ENCODE assay signal across 18 cellular contexts in genomic region chr10:97298223-97298571, GRCh38. TPM values are rescaled to one million over a fixed set of nuclear protein-coding genes. Genes with fewer than 3 reads are reported as not detected.
DNase-seq lines count a peak whose midpoint lies in the region; ATAC-seq, FAIRE-seq and TF ChIP-seq lines count a peak whose summit lies in the region.
"Had no signal": no experiment of that assay in that cellular context is flagged by ENCODE, and none has a peak within 500 bp of the region (broad histone marks: within the 10 kb centered on the region; RNA-seq: fewer than 3 reads in every experiment).

No MANE protein-coding gene starts in this region.

- intact Hi-C loops in HepG2 (cut with micrococcal nuclease; ENCODE audit: unreplicated experiment): no loop called here

- H3K4me2 ChIP-seq in A549 (peak overlapping the region; percentile 55), Loucy (ENCODE audit: low read depth, low read length, poor library complexity, severe bottlenecking) (no peak overlapping the region), HepG2 (ENCODE audit: low read depth, low read length) (peak overlapping the region; percentile 70), neural progenitor cell (no peak overlapping the region), trophoblast cell (ENCODE audit: low read length) (no peak overlapping the region)

- H3K14ac ChIP-seq in trophoblast cell (ENCODE audit: low read length): no peak overlapping the region

- no peaks in the 10 kb centered on the region for H3K79me1 ChIP-seq in trophoblast cell (ENCODE audit: low read length)

- no peaks in the 10 kb centered on the region for H3K36me3 Mint-ChIP-seq in neural progenitor cell
- H3K36me3 Mint-ChIP-seq in activated CD4-positive, alpha-beta T cell treated with anti-CD3 and anti-CD28 coated beads, Interleukin-2, amount 10 ng/mL, durations not matched to agents 7 days and 5 days (ENCODE audit: low read depth): no peaks in the 10 kb centered on the region

- TF ChIP-seq RAD21 in A549 (conservative IDR thresholded peaks at IDR 0.05 in 1 of 2, IDR thresholded peaks at IDR 0.05 in 1 of 2): no peak
- TF ChIP-seq RAD21 in HepG2 (CRISPR knock-in tag; IDR thresholded peaks at IDR 0.05): no peak

- H3K4me1 ChIP-seq in A549 (peaks cover 15% of the 10 kb centered on the region), Loucy (ENCODE audit: insufficient read depth, low read length, poor library complexity, severe bottlenecking) (no peaks in the 10 kb centered on the region), HepG2 (ENCODE audit: insufficient read depth, low read length) (peaks cover 52% of the 10 kb centered on the region), neural progenitor cell (no peaks in the 10 kb centered on the region), trophoblast cell (ENCODE audit: control insufficient read depth in 1 of 2, insufficient read depth in 2 of 2, low read length in 2 of 2) (no peaks in the 10 kb centered on the region)
- H3K4me1 ChIP-seq: Peyer's patch had no signal

- no peak overlapping the region for H2BK120ac ChIP-seq in trophoblast cell (ENCODE audit: insufficient read depth, low read length, poor library complexity)

- H3K36me3 ChIP-seq in Loucy (ENCODE audit: insufficient read depth, low read length) (no peaks in the 10 kb centered on the region), HepG2 (replicated peaks in 1 of 2; ENCODE audit: control insufficient read depth in 1 of 2, insufficient read depth in 2 of 2, low read length in 2 of 2) (no peaks in the 10 kb centered on the region), neural progenitor cell (no peaks in the 10 kb centered on the region), trophoblast cell (ENCODE audit: control insufficient read depth in 1 of 2, insufficient read depth in 2 of 2, low read length in 2 of 2) (no peaks in the 10 kb centered on the region)
- H3K36me3 ChIP-seq: Peyer's patch had no signal

- no TSS peak for BruUV-seq in HepG2 (replicated peaks; lab: Mats Ljungman, UMichigan)

- H3K79me2 ChIP-seq in Loucy (ENCODE audit: insufficient read depth, low read length) (no peaks in the 10 kb centered on the region), HepG2 (ENCODE audit: insufficient read depth, low read length) (no peaks in the 10 kb centered on the region), neural progenitor cell (ENCODE audit: low read depth) (no peaks in the 10 kb centered on the region), trophoblast cell (ENCODE audit: control insufficient read depth, insufficient read depth, low read length, poor library complexity) (no peaks in the 10 kb centered on the region)

- peaks cover 6% of the 10 kb centered on the region for H3K27me3 Mint-ChIP-seq in neural progenitor cell (ENCODE audit: insufficient read depth, low read depth)
- no peaks in the 10 kb centered on the region for H3K27me3 Mint-ChIP-seq in activated CD4-positive, alpha-beta T cell treated with anti-CD3 and anti-CD28 coated beads, Interleukin-2, amount 10 ng/mL, durations not matched to agents 7 days and 5 days

- TF ChIP-seq EP300 in A549 (IDR thresholded peaks at IDR 0.05) (no peak), HepG2 (IDR thresholded peaks at IDR 0.05; ENCODE audit: low read depth in 2 of 2, low read length in 2 of 2) (no peak), HepG2 (CRISPR knock-in tag; IDR thresholded peaks at IDR 0.05; ENCODE audit: borderline replicate concordance) (no peak)

- no peak for DNase-seq in A549 (ENCODE audit: low read depth in 1 of 2, low spot score in 1 of 2)
- DNase-seq in HepG2 (ENCODE audit: low spot score): no peak
- no peak for DNase-seq in neural progenitor cell (ENCODE audit: low spot score)
- DNase-seq in activated CD4-positive, alpha-beta T cell treated with anti-CD3 and anti-CD28 coated beads, Interleukin-2, amount 10 ng/mL, durations not matched to agents 7 days and 5 days: no peak
- DNase-seq in AG08396 (ENCODE audit: low spot score): no peak
- no peak for DNase-seq in trophoblast cell
- DNase-seq: 8988T, C1 segment of cervical spinal cord, NCI-H1436 treated with DMSO at 0.1 percent for 48 hours, NCI-H2029 treated with DMSO at 0.1 percent for 48 hours, NCI-H2171 treated with DMSO at 0.1 percent for 48 hours, NCI-H748 treated with DMSO at 0.1 percent for 48 hours, Peyer's patch had no signal

- no peak overlapping the region for H3K4ac ChIP-seq in trophoblast cell (ENCODE audit: low read depth, low read length)

- H2AFZ ChIP-seq in Loucy (ENCODE audit: low read length) (peak overlapping the region; percentile 55; the same call in 1 of the 2 replicates), HepG2 (ENCODE audit: low read length) (peak overlapping the region; percentile 42), neural progenitor cell (replicated peaks) (peak overlapping the region; percentile 50), trophoblast cell (ENCODE audit: insufficient read depth, low read length, poor library complexity) (no peak overlapping the region)

- H3K27ac ChIP-seq in A549 (peak overlapping the region; percentile 38 to 63; a peak in 4 of 6 replicates), HepG2 (ENCODE audit: extremely low read length, insufficient read depth, low read length) (no peak overlapping the region), neural progenitor cell (no peak overlapping the region), trophoblast cell (ENCODE audit: low read depth, low read length) (no peak overlapping the region)
- H3K27ac ChIP-seq: Peyer's patch had no signal

- H2BK12ac ChIP-seq in trophoblast cell (ENCODE audit: low read length): no peak overlapping the region

- no peak overlapping the region for H2AK5ac ChIP-seq in trophoblast cell (ENCODE audit: low read length)

- FAIRE-seq in A549 (lab: Jason Lieb, UNC): no peak
- no peak for FAIRE-seq in HepG2 (lab: Jason Lieb, UNC)
- FAIRE-seq: GM12892, H54 had no signal

- no peaks in the 10 kb centered on the region for H4K20me1 ChIP-seq in Loucy (ENCODE audit: insufficient read depth, low read length, poor library complexity, severe bottlenecking)
- H4K20me1 ChIP-seq in HepG2 (ENCODE audit: insufficient read depth, low read length): no peaks in the 10 kb centered on the region
- no peaks in the 10 kb centered on the region for H4K20me1 ChIP-seq in neural progenitor cell (ENCODE audit: low read depth)

- no peak overlapping the region for H3K27ac Mint-ChIP-seq in neural progenitor cell
- no peak overlapping the region for H3K27ac Mint-ChIP-seq in activated CD4-positive, alpha-beta T cell treated with anti-CD3 and anti-CD28 coated beads, Interleukin-2, amount 10 ng/mL, durations not matched to agents 7 days and 5 days

- POLR2A ChIA-PET in A549 (lab: Yijun Ruan, JAX) (no interaction called here), HepG2 (lab: Yijun Ruan, JAX) (no interaction called here)
- POLR2A ChIA-PET in activated CD4-positive, alpha-beta T cell treated with anti-CD3 and anti-CD28 coated beads, Interleukin-2, amount 10 ng/mL, durations not matched to agents 7 days and 5 days (lab: Charles Lee): no interaction called here

- WGBS in A549 (ENCODE audit: missing lambda C conversion rate): 69% methylated on average over 3 of the region's 3 CpGs
- WGBS in HepG2 (ENCODE audit: low lambda C conversion rate): 15% methylated on average over 3 of the region's 3 CpGs
- no CpG with 5 or more reads among the region's 3 CpGs for WGBS in trophoblast cell (ENCODE audit: extremely low coverage, insufficient coverage, insufficient read length)

- H3K9me2 ChIP-seq in Loucy (replicated peaks; ENCODE audit: low read depth, low read length): no peaks in the 10 kb centered on the region

- H3K4me3 Mint-ChIP-seq in neural progenitor cell: no peak overlapping the region
- H3K4me3 Mint-ChIP-seq in activated CD4-positive, alpha-beta T cell treated with anti-CD3 and anti-CD28 coated beads, Interleukin-2, amount 10 ng/mL, durations not matched to agents 7 days and 5 days: no peak overlapping the region

- H3F3A ChIP-seq in Loucy (ENCODE audit: low read depth) (no peaks in the 10 kb centered on the region), neural progenitor cell (ENCODE audit: low read depth) (no peaks in the 10 kb centered on the region)

- no peak overlapping the region for H4K8ac ChIP-seq in trophoblast cell (ENCODE audit: low read depth, low read length)

- TF ChIP-seq POLR2A in A549 (IDR thresholded peaks at IDR 0.05; ENCODE audit: low read length) (no peak), HepG2 (IDR thresholded peaks at IDR 0.05; ENCODE audit: insufficient read depth in 1 of 2, low read depth in 2 of 2, low read length in 2 of 2) (no peak)

- no peaks in the 10 kb centered on the region for H3K9me3 ChIP-seq in A549
- H3K9me3 ChIP-seq in Loucy (ENCODE audit: insufficient read depth, low read depth, low read length): no peaks in the 10 kb centered on the region
- H3K9me3 ChIP-seq in HepG2 (ENCODE audit: low read length): no peaks in the 10 kb centered on the region
- no peaks in the 10 kb centered on the region for H3K9me3 ChIP-seq in neural progenitor cell (ENCODE audit: low read depth)
- H3K9me3 ChIP-seq in trophoblast cell (ENCODE audit: insufficient read depth, low read depth, low read length): peaks cover 2% of the 10 kb centered on the region
- H3K9me3 ChIP-seq: Peyer's patch had no signal

- no peak overlapping the region for H3K23ac ChIP-seq in trophoblast cell (ENCODE audit: low read length)

- H3K9ac ChIP-seq in Loucy (ENCODE audit: low read depth, low read length, poor library complexity, severe bottlenecking) (no peak overlapping the region), HepG2 (ENCODE audit: insufficient read depth, low read depth, low read length) (peak overlapping the region; percentile 28; the same call in 1 of the 2 replicates), neural progenitor cell (no peak overlapping the region), trophoblast cell (ENCODE audit: low read length) (no peak overlapping the region)

- no peak overlapping the region for H2BK5ac ChIP-seq in trophoblast cell (ENCODE audit: low read depth, low read length, poor library complexity)

- ATAC-seq in A549 (peak; percentile 41 to 59; a peak in 4 of 6 replicates), HepG2 (peak; percentile 27), SK-N-SH treated with all-trans-retinoic acid at 6 μM for 48 hours (no peak)
- ATAC-seq: Right ventricle myocardium inferior had no signal

- no peak for TF ChIP-seq CTCF in A549 (IDR thresholded peaks at IDR 0.05)
- TF ChIP-seq CTCF in Loucy (conservative IDR thresholded peaks at IDR 0.05; ENCODE audit: low read length): no peak
- no peak for TF ChIP-seq CTCF in HepG2 (CRISPR knock-in tag; IDR thresholded peaks at IDR 0.05)
- no peak for TF ChIP-seq CTCF in neural progenitor cell (IDR thresholded peaks at IDR 0.05)

- H3K9me3 Mint-ChIP-seq in neural progenitor cell: no peaks in the 10 kb centered on the region
- H3K9me3 Mint-ChIP-seq in activated CD4-positive, alpha-beta T cell treated with anti-CD3 and anti-CD28 coated beads, Interleukin-2, amount 10 ng/mL, durations not matched to agents 7 days and 5 days: no peaks in the 10 kb centered on the region

- H3K4me3 ChIP-seq in A549 (no peak overlapping the region), Loucy (ENCODE audit: low read length, poor library complexity, severe bottlenecking) (no peak overlapping the region), HepG2 (replicated peaks in 1 of 3; ENCODE audit: insufficient read depth in 1 of 3, low read depth in 2 of 3, low read length in 3 of 3) (peak overlapping the region in 1 of 3 experiments; percentile 11; a peak in 1 of 6 replicates), neural progenitor cell (no peak overlapping the region), trophoblast cell (ENCODE audit: low read depth, low read length) (no peak overlapping the region)
- H3K4me3 ChIP-seq: Peyer's patch had no signal

- CTCF ChIA-PET in A549 (lab: Yijun Ruan, JAX): no interaction called here
- CTCF ChIA-PET in HepG2 (lab: Yijun Ruan, JAX; ENCODE audit: low intra/inter-chr PET ratio, low total read pairs): no interaction called here
- CTCF ChIA-PET in activated CD4-positive, alpha-beta T cell treated with anti-CD3 and anti-CD28 coated beads, Interleukin-2, amount 10 ng/mL, durations not matched to agents 7 days and 5 days (lab: Charles Lee): interaction anchor here (0.6 kb wide), 2 partner anchors 13 to 393 kb away, joined by 3 to 4 read pairs; no protein-coding TSS in a partner anchor

- H3K18ac ChIP-seq in trophoblast cell (ENCODE audit: low read length): no peak overlapping the region

- in situ Hi-C loops in HepG2 (cut with HindIII; ENCODE audit: extremely low pct_ligation_motif_present, low pct_unique_long_range_greater_than_20kb): no loop called here

- H3K4me1 Mint-ChIP-seq in neural progenitor cell: no peaks in the 10 kb centered on the region
- H3K4me1 Mint-ChIP-seq in activated CD4-positive, alpha-beta T cell treated with anti-CD3 and anti-CD28 coated beads, Interleukin-2, amount 10 ng/mL, durations not matched to agents 7 days and 5 days: peaks cover 3% of the 10 kb centered on the region

- H3K27me3 ChIP-seq in Loucy (ENCODE audit: insufficient read depth, low read length, poor library complexity, severe bottlenecking) (no peaks in the 10 kb centered on the region), HepG2 (ENCODE audit: control insufficient read depth in 1 of 2, insufficient read depth in 2 of 2, low read length in 2 of 2) (no peaks in the 10 kb centered on the region), neural progenitor cell (no peaks in the 10 kb centered on the region), trophoblast cell (ENCODE audit: insufficient read depth, low read length) (no peaks in the 10 kb centered on the region)
- H3K27me3 ChIP-seq: Peyer's patch had no signal

- H4K91ac ChIP-seq in trophoblast cell (ENCODE audit: low read depth, low read length): no peak overlapping the region

- H4K12ac ChIP-seq in trophoblast cell (ENCODE audit: low read depth, low read length): no peak overlapping the region

RNA-seq across cellular contexts. Expression of gene ARHGAP19, which starts 5.8 kb away (rescaled TPM):
- 11.9 and 13.9 TPM in 2 replicates for polyA plus RNA-seq in A549 (2011; rRNA removed)
- polyA plus RNA-seq in A549 (2012; cell fraction: cytosol; rRNA removed): 3.3 and 3.7 TPM in 2 replicates
- 4.1 and 6.7 TPM in 2 replicates for polyA plus RNA-seq in A549 (2012; cell fraction: nucleus; rRNA removed)
- polyA plus RNA-seq in A549 (2017; fragmentation: RNase III; extraction: RNeasy Plus Mini Kit Qiagen cat#74134 plus additional on column Dnase treatment): 6.0 to 6.9 TPM (median 6.6 TPM) in 3 replicates
- polyA minus RNA-seq in A549 (2011; rRNA and poly(A)+ RNA removed): 5.8 and 6.7 TPM in 2 replicates
- 10.0 and 15.6 TPM in 2 replicates for total RNA-seq in HepG2 (2016; rRNA removed; fragmentation: Illumina TruSeq; extraction: Trizol)
- 2.8 and 5.8 TPM in 2 replicates for total RNA-seq in HepG2 (2016; cell fraction: cytosol; rRNA removed; fragmentation: Illumina TruSeq; extraction: Trizol; ENCODE audit: low read depth)
- total RNA-seq in HepG2 (2016; cell fraction: insoluble cytoplasmic fraction; rRNA removed; fragmentation: Illumina TruSeq; extraction: Trizol): 9.8 and 13.9 TPM in 2 replicates
- 3.2 and 4.3 TPM in 2 replicates for total RNA-seq in HepG2 (2016; cell fraction: membrane; rRNA removed; fragmentation: Illumina TruSeq; extraction: Trizol)
- total RNA-seq in HepG2 (2016; cell fraction: nucleus; rRNA removed; fragmentation: Illumina TruSeq; extraction: Trizol): 7.9 and 8.8 TPM in 2 replicates
- 4.3 and 7.6 TPM in 2 replicates for polyA plus RNA-seq in HepG2 (2011; rRNA removed)
- polyA plus RNA-seq in HepG2 (2011; cell fraction: cytosol; rRNA removed): 4.0 and 4.3 TPM in 2 replicates
- polyA plus RNA-seq in HepG2 (2011; cell fraction: nucleus; rRNA removed): 5.0 and 5.6 TPM in 2 replicates
- polyA plus RNA-seq in HepG2 (2012): 3.6 and 5.3 TPM in 2 replicates
- polyA plus RNA-seq in HepG2 (2016; cell fraction: cytosol; fragmentation: Illumina TruSeq; extraction: Trizol; ENCODE audit: low read depth): 0.28 and 0.32 TPM in 2 replicates
- 9.9 and 10.1 TPM in 2 replicates for polyA plus RNA-seq in HepG2 (2016; cell fraction: insoluble cytoplasmic fraction; fragmentation: Illumina TruSeq; extraction: Trizol; ENCODE audit: low read depth)
- 0.65 and 0.99 TPM in 2 replicates for polyA plus RNA-seq in HepG2 (2016; cell fraction: membrane; fragmentation: Illumina TruSeq; extraction: Trizol; ENCODE audit: low read depth)
- 9.3 and 11.2 TPM in 2 replicates for polyA plus RNA-seq in HepG2 (2016; cell fraction: nucleus; fragmentation: Illumina TruSeq; extraction: Trizol; ENCODE audit: insufficient read depth, low read depth)
- 4.6 and 10.2 TPM in 2 replicates for polyA minus RNA-seq in HepG2 (2011; rRNA and poly(A)+ RNA removed; ENCODE audit: low replicate concordance)
- polyA minus RNA-seq in HepG2 (2011; cell fraction: cytosol; rRNA and poly(A)+ RNA removed): 4.4 and 6.0 TPM in 2 replicates
- 6.2 and 6.3 TPM in 2 replicates for polyA minus RNA-seq in HepG2 (2011; cell fraction: nucleus; rRNA and poly(A)+ RNA removed)
- 58.9 and 88.8 TPM in 2 replicates for total RNA-seq in neural progenitor cell (ENCODE audit: low replicate concordance)
- 10 to 100 TPM; 56.6 to 58.5 TPM for total RNA-seq in activated CD4-positive, alpha-beta T cell treated with anti-CD3 and anti-CD28 coated beads, Interleukin-2, amount 10 ng/mL, durations not matched to agents 7 days and 5 days
- polyA plus RNA-seq in trophoblast cell (2013): 12.1 and 12.8 TPM in 2 replicates

RNA-seq across cellular contexts. Expression of gene FRAT1, which starts 20.9 kb away (rescaled TPM):
- polyA plus RNA-seq in A549 (2011; rRNA removed) (1.3 and 1.5 TPM in 2 replicates), A549 (2017; fragmentation: RNase III; extraction: RNeasy Plus Mini Kit Qiagen cat#74134 plus additional on column Dnase treatment) (1.2 to 2.3 TPM (median 2.0 TPM) in 3 replicates), HepG2 (2011; rRNA removed) (1.7 TPM in 2 replicates)
- 1.1 and 1.9 TPM in 2 replicates for polyA plus RNA-seq in A549 (2012; cell fraction: cytosol; rRNA removed)
- polyA plus RNA-seq in A549 (2012; cell fraction: nucleus; rRNA removed): 1.5 and 2.2 TPM in 2 replicates
- polyA minus RNA-seq in A549 (2011; rRNA and poly(A)+ RNA removed): 1.8 and 2.7 TPM in 2 replicates
- total RNA-seq in HepG2 (2016; rRNA removed; fragmentation: Illumina TruSeq; extraction: Trizol) (1.3 and 2.3 TPM in 2 replicates), neural progenitor cell (ENCODE audit: low replicate concordance) (2.0 and 8.8 TPM in 2 replicates)
- total RNA-seq in HepG2 (2016; cell fraction: cytosol; rRNA removed; fragmentation: Illumina TruSeq; extraction: Trizol; ENCODE audit: low read depth): 0.53 and 0.71 TPM in 2 replicates
- 1.4 and 2.4 TPM in 2 replicates for total RNA-seq in HepG2 (2016; cell fraction: insoluble cytoplasmic fraction; rRNA removed; fragmentation: Illumina TruSeq; extraction: Trizol)
- 1.2 and 1.3 TPM in 2 replicates for total RNA-seq in HepG2 (2016; cell fraction: membrane; rRNA removed; fragmentation: Illumina TruSeq; extraction: Trizol)
- 2.1 and 2.5 TPM in 2 replicates for total RNA-seq in HepG2 (2016; cell fraction: nucleus; rRNA removed; fragmentation: Illumina TruSeq; extraction: Trizol)
- polyA plus RNA-seq in HepG2 (2011; cell fraction: cytosol; rRNA removed): 1.2 and 1.6 TPM in 2 replicates
- polyA plus RNA-seq in HepG2 (2011; cell fraction: nucleus; rRNA removed): 1.4 and 1.8 TPM in 2 replicates
- polyA plus RNA-seq in HepG2 (2012): 1.6 TPM in 2 replicates
- 0.20 and 0.28 TPM in 2 replicates for polyA plus RNA-seq in HepG2 (2016; cell fraction: cytosol; fragmentation: Illumina TruSeq; extraction: Trizol; ENCODE audit: low read depth)
- 1.5 and 2.1 TPM in 2 replicates for polyA plus RNA-seq in HepG2 (2016; cell fraction: insoluble cytoplasmic fraction; fragmentation: Illumina TruSeq; extraction: Trizol; ENCODE audit: low read depth)
- 0.54 and 0.77 TPM in 2 replicates for polyA plus RNA-seq in HepG2 (2016; cell fraction: membrane; fragmentation: Illumina TruSeq; extraction: Trizol; ENCODE audit: low read depth)
- 0.97 and 2.2 TPM in 2 replicates for polyA plus RNA-seq in HepG2 (2016; cell fraction: nucleus; fragmentation: Illumina TruSeq; extraction: Trizol; ENCODE audit: insufficient read depth, low read depth)
- polyA minus RNA-seq in HepG2 (2011; rRNA and poly(A)+ RNA removed; ENCODE audit: low replicate concordance): 1.8 and 4.0 TPM in 2 replicates
- polyA minus RNA-seq in HepG2 (2011; cell fraction: cytosol; rRNA and poly(A)+ RNA removed): 2.5 and 2.7 TPM in 2 replicates
- polyA minus RNA-seq in HepG2 (2011; cell fraction: nucleus; rRNA and poly(A)+ RNA removed): 4.5 and 7.1 TPM in 2 replicates
- total RNA-seq in activated CD4-positive, alpha-beta T cell treated with anti-CD3 and anti-CD28 coated beads, Interleukin-2, amount 10 ng/mL, durations not matched to agents 7 days and 5 days: 1 to 10 TPM; 5.8 to 6.2 TPM
- 0.60 and 0.77 TPM in 2 replicates for polyA plus RNA-seq in trophoblast cell (2013)

RNA-seq across cellular contexts. Expression of gene FRAT2, which starts 36.3 kb away (rescaled TPM):
- polyA plus RNA-seq in A549 (2011; rRNA removed): 4.1 and 4.4 TPM in 2 replicates
- 5.6 and 7.8 TPM in 2 replicates for polyA plus RNA-seq in A549 (2012; cell fraction: cytosol; rRNA removed)
- polyA plus RNA-seq in A549 (2012; cell fraction: nucleus; rRNA removed): 4.9 and 6.3 TPM in 2 replicates
- 2.8 to 5.0 TPM (median 3.9 TPM) in 3 replicates for polyA plus RNA-seq in A549 (2017; fragmentation: RNase III; extraction: RNeasy Plus Mini Kit Qiagen cat#74134 plus additional on column Dnase treatment)
- polyA minus RNA-seq in A549 (2011; rRNA and poly(A)+ RNA removed): 3.3 and 3.6 TPM in 2 replicates
- 10.1 and 14.1 TPM in 2 replicates for total RNA-seq in HepG2 (2016; rRNA removed; fragmentation: Illumina TruSeq; extraction: Trizol)
- 2.9 and 3.3 TPM in 2 replicates for total RNA-seq in HepG2 (2016; cell fraction: cytosol; rRNA removed; fragmentation: Illumina TruSeq; extraction: Trizol; ENCODE audit: low read depth)
- 9.8 and 14.0 TPM in 2 replicates for total RNA-seq in HepG2 (2016; cell fraction: insoluble cytoplasmic fraction; rRNA removed; fragmentation: Illumina TruSeq; extraction: Trizol)
- 10.0 and 10.9 TPM in 2 replicates for total RNA-seq in HepG2 (2016; cell fraction: membrane; rRNA removed; fragmentation: Illumina TruSeq; extraction: Trizol)
- total RNA-seq in HepG2 (2016; cell fraction: nucleus; rRNA removed; fragmentation: Illumina TruSeq; extraction: Trizol): 8.0 and 9.6 TPM in 2 replicates
- 6.3 and 7.2 TPM in 2 replicates for polyA plus RNA-seq in HepG2 (2011; rRNA removed)
- polyA plus RNA-seq in HepG2 (2011; cell fraction: cytosol; rRNA removed): 6.8 and 7.1 TPM in 2 replicates
- 4.3 and 4.5 TPM in 2 replicates for polyA plus RNA-seq in HepG2 (2011; cell fraction: nucleus; rRNA removed)
- polyA plus RNA-seq in HepG2 (2012): 7.3 TPM in 2 replicates
- 2.3 and 2.6 TPM in 2 replicates for polyA plus RNA-seq in HepG2 (2016; cell fraction: cytosol; fragmentation: Illumina TruSeq; extraction: Trizol; ENCODE audit: low read depth)
- polyA plus RNA-seq in HepG2 (2016; cell fraction: insoluble cytoplasmic fraction; fragmentation: Illumina TruSeq; extraction: Trizol; ENCODE audit: low read depth): 10.6 and 11.0 TPM in 2 replicates
- polyA plus RNA-seq in HepG2 (2016; cell fraction: membrane; fragmentation: Illumina TruSeq; extraction: Trizol; ENCODE audit: low read depth): 5.8 TPM in 2 replicates
- polyA plus RNA-seq in HepG2 (2016; cell fraction: nucleus; fragmentation: Illumina TruSeq; extraction: Trizol; ENCODE audit: insufficient read depth, low read depth): 6.0 and 9.1 TPM in 2 replicates
- 7.4 and 20.0 TPM in 2 replicates for polyA minus RNA-seq in HepG2 (2011; rRNA and poly(A)+ RNA removed; ENCODE audit: low replicate concordance)
- 5.0 and 6.0 TPM in 2 replicates for polyA minus RNA-seq in HepG2 (2011; cell fraction: cytosol; rRNA and poly(A)+ RNA removed)
- polyA minus RNA-seq in HepG2 (2011; cell fraction: nucleus; rRNA and poly(A)+ RNA removed): 6.0 and 11.5 TPM in 2 replicates
- total RNA-seq in neural progenitor cell (ENCODE audit: low replicate concordance): 14.9 and 27.4 TPM in 2 replicates
- total RNA-seq in activated CD4-positive, alpha-beta T cell treated with anti-CD3 and anti-CD28 coated beads, Interleukin-2, amount 10 ng/mL, durations not matched to agents 7 days and 5 days: 10 to 100 TPM in 1 of 2 experiments, 1 to 10 TPM in 1; 9.0 to 10.7 TPM
- 6.7 and 6.8 TPM in 2 replicates for polyA plus RNA-seq in trophoblast cell (2013)

Comparison
In these comparisons a context has a peak if more than half of its experiments do, and no peak if none do; other contexts are left out.
1. H3K27ac ChIP-seq: peak in A549 (2 of 2); none in HepG2 (single experiment), neural progenitor cell (single experiment) and trophoblast cell (single experiment).
2. H3K4me2 ChIP-seq: peak in A549 (single experiment) and HepG2 (single experiment); none in Loucy (single experiment), neural progenitor cell (single experiment) and trophoblast cell (single experiment).